ENCODE assay signal across 1 cellular context in the genomic region with DNA sequence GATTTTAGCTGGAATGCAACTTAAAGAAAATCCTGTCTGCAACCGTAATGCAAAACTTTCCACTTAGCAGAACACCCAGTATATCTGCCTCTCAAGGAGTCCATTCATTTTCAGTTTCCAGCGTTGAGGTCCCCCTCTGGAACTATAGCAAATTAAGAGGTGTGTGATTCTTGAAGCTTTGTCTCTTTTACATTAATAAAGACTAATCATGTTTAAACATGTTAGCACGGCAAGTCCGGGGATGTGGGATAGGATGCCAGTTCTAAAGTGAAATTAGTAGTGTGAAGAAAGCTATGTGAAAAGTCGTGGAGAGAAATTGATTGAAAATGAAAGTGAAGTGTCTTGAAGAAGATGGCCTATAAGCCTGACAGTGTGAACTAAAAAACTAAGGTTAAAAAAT.
TF ChIP-seq lines count a peak whose summit lies in the region.

No MANE protein-coding gene starts in this region.

TF ChIP-seq in GM23338, 12 proteins besides CTCF, POLR2A, EP300 and RAD21 (continued from another document):
- TF ChIP-seq, protein P1, sequence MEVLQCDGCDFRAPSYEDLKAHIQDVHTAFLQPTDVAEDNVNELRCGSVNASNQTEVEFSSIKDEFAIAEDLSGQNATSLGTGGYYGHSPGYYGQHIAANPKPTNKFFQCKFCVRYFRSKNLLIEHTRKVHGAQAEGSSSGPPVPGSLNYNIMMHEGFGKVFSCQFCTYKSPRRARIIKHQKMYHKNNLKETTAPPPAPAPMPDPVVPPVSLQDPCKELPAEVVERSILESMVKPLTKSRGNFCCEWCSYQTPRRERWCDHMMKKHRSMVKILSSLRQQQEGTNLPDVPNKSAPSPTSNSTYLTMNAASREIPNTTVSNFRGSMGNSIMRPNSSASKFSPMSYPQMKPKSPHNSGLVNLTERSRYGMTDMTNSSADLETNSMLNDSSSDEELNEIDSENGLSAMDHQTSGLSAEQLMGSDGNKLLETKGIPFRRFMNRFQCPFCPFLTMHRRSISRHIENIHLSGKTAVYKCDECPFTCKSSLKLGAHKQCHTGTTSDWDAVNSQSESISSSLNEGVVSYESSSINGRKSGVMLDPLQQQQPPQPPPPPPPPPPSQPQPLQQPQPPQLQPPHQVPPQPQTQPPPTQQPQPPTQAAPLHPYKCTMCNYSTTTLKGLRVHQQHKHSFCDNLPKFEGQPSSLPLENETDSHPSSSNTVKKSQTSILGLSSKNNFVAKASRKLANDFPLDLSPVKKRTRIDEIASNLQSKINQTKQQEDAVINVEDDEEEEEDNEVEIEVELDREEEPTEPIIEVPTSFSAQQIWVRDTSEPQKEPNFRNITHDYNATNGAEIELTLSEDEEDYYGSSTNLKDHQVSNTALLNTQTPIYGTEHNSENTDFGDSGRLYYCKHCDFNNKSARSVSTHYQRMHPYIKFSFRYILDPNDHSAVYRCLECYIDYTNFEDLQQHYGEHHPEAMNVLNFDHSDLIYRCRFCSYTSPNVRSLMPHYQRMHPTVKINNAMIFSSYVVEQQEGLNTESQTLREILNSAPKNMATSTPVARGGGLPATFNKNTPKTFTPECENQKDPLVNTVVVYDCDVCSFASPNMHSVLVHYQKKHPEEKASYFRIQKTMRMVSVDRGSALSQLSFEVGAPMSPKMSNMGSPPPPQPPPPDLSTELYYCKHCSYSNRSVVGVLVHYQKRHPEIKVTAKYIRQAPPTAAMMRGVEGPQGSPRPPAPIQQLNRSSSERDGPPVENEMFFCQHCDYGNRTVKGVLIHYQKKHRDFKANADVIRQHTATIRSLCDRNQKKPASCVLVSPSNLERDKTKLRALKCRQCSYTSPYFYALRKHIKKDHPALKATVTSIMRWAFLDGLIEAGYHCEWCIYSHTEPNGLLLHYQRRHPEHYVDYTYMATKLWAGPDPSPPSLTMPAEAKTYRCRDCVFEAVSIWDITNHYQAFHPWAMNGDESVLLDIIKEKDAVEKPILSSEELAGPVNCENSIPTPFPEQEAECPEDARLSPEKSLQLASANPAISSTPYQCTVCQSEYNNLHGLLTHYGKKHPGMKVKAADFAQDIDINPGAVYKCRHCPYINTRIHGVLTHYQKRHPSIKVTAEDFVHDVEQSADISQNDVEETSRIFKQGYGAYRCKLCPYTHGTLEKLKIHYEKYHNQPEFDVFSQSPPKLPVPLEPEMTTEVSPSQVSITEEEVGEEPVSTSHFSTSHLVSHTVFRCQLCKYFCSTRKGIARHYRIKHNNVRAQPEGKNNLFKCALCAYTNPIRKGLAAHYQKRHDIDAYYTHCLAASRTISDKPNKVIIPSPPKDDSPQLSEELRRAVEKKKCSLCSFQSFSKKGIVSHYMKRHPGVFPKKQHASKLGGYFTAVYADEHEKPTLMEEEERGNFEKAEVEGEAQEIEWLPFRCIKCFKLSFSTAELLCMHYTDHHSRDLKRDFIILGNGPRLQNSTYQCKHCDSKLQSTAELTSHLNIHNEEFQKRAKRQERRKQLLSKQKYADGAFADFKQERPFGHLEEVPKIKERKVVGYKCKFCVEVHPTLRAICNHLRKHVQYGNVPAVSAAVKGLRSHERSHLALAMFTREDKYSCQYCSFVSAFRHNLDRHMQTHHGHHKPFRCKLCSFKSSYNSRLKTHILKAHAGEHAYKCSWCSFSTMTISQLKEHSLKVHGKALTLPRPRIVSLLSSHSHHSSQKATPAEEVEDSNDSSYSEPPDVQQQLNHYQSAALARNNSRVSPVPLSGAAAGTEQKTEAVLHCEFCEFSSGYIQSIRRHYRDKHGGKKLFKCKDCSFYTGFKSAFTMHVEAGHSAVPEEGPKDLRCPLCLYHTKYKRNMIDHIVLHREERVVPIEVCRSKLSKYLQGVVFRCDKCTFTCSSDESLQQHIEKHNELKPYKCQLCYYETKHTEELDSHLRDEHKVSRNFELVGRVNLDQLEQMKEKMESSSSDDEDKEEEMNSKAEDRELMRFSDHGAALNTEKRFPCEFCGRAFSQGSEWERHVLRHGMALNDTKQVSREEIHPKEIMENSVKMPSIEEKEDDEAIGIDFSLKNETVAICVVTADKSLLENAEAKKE (CRISPR knock-in tag; IDR thresholded peaks at IDR 0.05) = no peak
- TF ChIP-seq ZNF331 (CRISPR knock-in tag; IDR thresholded peaks at IDR 0.05; ENCODE audit: low read depth) (no peak), EZH2phosphoT487 (IDR thresholded peaks at IDR 0.05; ENCODE audit: unreplicated experiment) (no peak), ZNF114 (CRISPR knock-in tag; IDR thresholded peaks at IDR 0.05) (no peak)
- TF ChIP-seq, protein P2, sequence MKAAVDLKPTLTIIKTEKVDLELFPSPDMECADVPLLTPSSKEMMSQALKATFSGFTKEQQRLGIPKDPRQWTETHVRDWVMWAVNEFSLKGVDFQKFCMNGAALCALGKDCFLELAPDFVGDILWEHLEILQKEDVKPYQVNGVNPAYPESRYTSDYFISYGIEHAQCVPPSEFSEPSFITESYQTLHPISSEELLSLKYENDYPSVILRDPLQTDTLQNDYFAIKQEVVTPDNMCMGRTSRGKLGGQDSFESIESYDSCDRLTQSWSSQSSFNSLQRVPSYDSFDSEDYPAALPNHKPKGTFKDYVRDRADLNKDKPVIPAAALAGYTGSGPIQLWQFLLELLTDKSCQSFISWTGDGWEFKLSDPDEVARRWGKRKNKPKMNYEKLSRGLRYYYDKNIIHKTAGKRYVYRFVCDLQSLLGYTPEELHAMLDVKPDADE (IDR thresholded peaks at IDR 0.05) = no peak
